20 cellular contexts compared by ENCODE assay signal in the genomic region with DNA sequence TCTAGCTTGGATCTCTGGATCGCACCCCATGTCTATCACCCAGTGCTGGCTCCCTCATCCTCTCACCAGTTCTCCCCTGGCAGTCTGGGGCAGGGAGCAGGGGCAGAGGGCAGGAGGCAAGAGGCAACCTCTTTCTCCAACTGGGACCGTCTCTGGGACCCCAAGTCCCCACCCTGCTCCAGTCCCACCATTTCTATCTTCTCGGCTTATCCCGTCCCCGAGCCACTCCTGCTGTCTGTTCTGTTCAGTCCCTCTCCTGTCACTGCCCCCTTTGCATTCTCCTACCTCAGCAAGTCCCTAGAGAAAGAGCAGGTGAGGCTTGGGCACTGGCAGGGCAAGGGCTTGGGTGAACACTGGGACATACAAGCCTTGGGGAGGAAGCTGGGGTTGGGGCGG. TPM values are rescaled to one million over a fixed set of nuclear protein-coding genes. Genes with fewer than 3 reads are reported as not detected.
DNase-seq lines count a peak whose midpoint lies in the region; ATAC-seq and TF ChIP-seq lines count a peak whose summit lies in the region.
"Had no signal": no experiment of that assay in that cellular context is flagged by ENCODE, and none has a peak within 500 bp of the region (broad histone marks: within the 10 kb centered on the region; RNA-seq: fewer than 3 reads in every experiment).

No MANE protein-coding gene starts in this region.

- no peak for ATAC-seq in central memory CD8-positive, alpha-beta T cell (replicated peaks; ENCODE audit: extremely low read depth, poor library complexity, severe bottlenecking)
- ATAC-seq in thoracic aorta (ENCODE audit: insufficient number of reproducible peaks, low FRiP score, low read depth) (no peak), GM18867 (IDR thresholded peaks at IDR 0.05; ENCODE audit: unreplicated experiment) (no peak), GM19035 (IDR thresholded peaks at IDR 0.05; ENCODE audit: unreplicated experiment) (no peak)

- H3K27ac ChIP-seq in H9 (ENCODE audit: insufficient read length, low read depth, low read length) (no peak overlapping the region), muscle layer of duodenum (ENCODE audit: low read length) (peak overlapping the region; percentile 71), thoracic aorta (peak overlapping the region; percentile 67 to 84)
- H3K27ac ChIP-seq: pancreas, WERI-Rb-1 had no signal

- WGBS in H9 (ENCODE audit: extremely low coverage, insufficient read length, low lambda C conversion rate): no CpG with 5 or more reads among the region's 6 CpGs

- peak overlapping the region; percentile 40; the same call in 1 of the 2 replicates for H3K14ac ChIP-seq in H9 (ENCODE audit: insufficient read depth, low read length)

- no peaks in the 10 kb centered on the region for H3K9me3 Mint-ChIP-seq in H9
- H3K9me3 Mint-ChIP-seq in central memory CD8-positive, alpha-beta T cell: no peaks in the 10 kb centered on the region
- H3K9me3 Mint-ChIP-seq: activated CD4-positive, alpha-beta memory T cell treated with anti-CD3 and anti-CD28 coated beads, Interleukin-2, amount 10 ng/mL, durations not matched to agents 7 days and 5 days; activated T-cell treated with anti-CD3 and anti-CD28 coated beads, Interleukin-2, amount 50 U/mL, for 4 hours; brain; stimulated activated memory B cell treated with anti-CD40 and anti-IgM and Interleukin-4, amounts not matched to agents 10 μg/mL and 1 μg/mL and 100 μg/mL, for 72 hours; T-cell had no signal

- H3K4me2 ChIP-seq in H9 (ENCODE audit: insufficient read depth, insufficient read length, low read length): no peak overlapping the region

- DNase-seq in H9 (no peak), thoracic aorta (ENCODE audit: low spot score) (no peak), hepatic stellate cell (ENCODE audit: low spot score) (no peak)
- no peak for DNase-seq in central memory CD8-positive, alpha-beta T cell (ENCODE audit: low spot score in 2 of 2)
- DNase-seq: activated CD4-positive, alpha-beta memory T cell treated with anti-CD3 and anti-CD28 coated beads, Interleukin-2, amount 10 ng/mL, durations not matched to agents 7 days and 5 days; activated T-cell treated with anti-CD3 and anti-CD28 coated beads, Interleukin-2, amount 50 U/mL, for 4 hours; AML-193; hippocampal formation; MM.1S; NCI-H187 treated with DMSO at 0.1 percent for 48 hours; NCI-H446; WERI-Rb-1 had no signal

- H2BK12ac ChIP-seq in H9 (ENCODE audit: insufficient read length, low read depth, low read length): no peak overlapping the region

- no peaks in the 10 kb centered on the region for H3K79me1 ChIP-seq in H9 (ENCODE audit: insufficient read depth, low read depth, low read length, poor library complexity, severe bottlenecking)

- H4K5ac ChIP-seq in H9 (ENCODE audit: insufficient read length, low read depth, low read length): no peak overlapping the region

- H4K8ac ChIP-seq in H9 (replicated peaks; ENCODE audit: insufficient read length, low read depth, low read length): no peak overlapping the region

- H3K4me1 ChIP-seq in H9 (ENCODE audit: insufficient read depth, low read length) (no peaks in the 10 kb centered on the region; the same call in 1 of the 2 replicates), muscle layer of duodenum (ENCODE audit: control insufficient read depth in 1 of 2, insufficient read depth in 2 of 2, low read length in 2 of 2) (peaks cover 14 to 47% of the 10 kb centered on the region in 2 donors), thoracic aorta (ENCODE audit: control insufficient read depth in 1 of 2, low read depth in 2 of 2) (peaks cover 41 to 97% of the 10 kb centered on the region in 2 donors)

- H3K9me3 ChIP-seq in H9 (ENCODE audit: control insufficient read depth, low read depth, low read length) (no peaks in the 10 kb centered on the region), muscle layer of duodenum (ENCODE audit: control insufficient read depth in 1 of 2, low read length in 2 of 2) (no peaks in the 10 kb centered on the region), thoracic aorta (no peaks in the 10 kb centered on the region)
- H3K9me3 ChIP-seq: pancreas had no signal

- H3K18ac ChIP-seq in H9 (ENCODE audit: insufficient read length, low read depth, low read length): no peak overlapping the region

- H3K4me1 Mint-ChIP-seq in H9: peaks cover 20 to 24% of the 10 kb centered on the region in 2 experiments
- peaks cover 35% of the 10 kb centered on the region for H3K4me1 Mint-ChIP-seq in central memory CD8-positive, alpha-beta T cell
- H3K4me1 Mint-ChIP-seq: activated CD4-positive, alpha-beta memory T cell treated with anti-CD3 and anti-CD28 coated beads, Interleukin-2, amount 10 ng/mL, durations not matched to agents 7 days and 5 days had no signal

- no peaks in the 10 kb centered on the region for H3K23me2 ChIP-seq in H9 (ENCODE audit: insufficient read length, low read depth, low read length, poor library complexity, severe bottlenecking)

- H4K20me1 ChIP-seq in H9 (ENCODE audit: control insufficient read depth, insufficient read depth, insufficient read length): no peaks in the 10 kb centered on the region

- peaks cover 38% of the 10 kb centered on the region for H3K27me3 Mint-ChIP-seq in H9 (ENCODE audit: low read depth)
- H3K27me3 Mint-ChIP-seq in central memory CD8-positive, alpha-beta T cell: peaks cover 45% of the 10 kb centered on the region

- H2BK120ac ChIP-seq in H9 (ENCODE audit: low read depth, low read length, poor library complexity, severe bottlenecking): no peak overlapping the region

- no peak overlapping the region for H3K23ac ChIP-seq in H9 (ENCODE audit: insufficient read length, low read depth, low read length)

- no peak overlapping the region for H2AK5ac ChIP-seq in H9 (ENCODE audit: insufficient read length, low read length)

- H3K27ac Mint-ChIP-seq in H9: peak overlapping the region in 1 of 3 experiments; percentile 90; a peak in 2 of 7 replicates
- peak overlapping the region; percentile 50 for H3K27ac Mint-ChIP-seq in central memory CD8-positive, alpha-beta T cell (ENCODE audit: low read depth)
- H3K27ac Mint-ChIP-seq: activated CD4-positive, alpha-beta memory T cell treated with anti-CD3 and anti-CD28 coated beads, Interleukin-2, amount 10 ng/mL, durations not matched to agents 7 days and 5 days; stimulated activated memory B cell treated with anti-CD40 and anti-IgM and Interleukin-4, amounts not matched to agents 10 μg/mL and 1 μg/mL and 100 μg/mL, for 72 hours had no signal

- H3K4me3 ChIP-seq in muscle layer of duodenum (ENCODE audit: low read depth in 1 of 2, low read length in 2 of 2): peak overlapping the region; percentile 34 to 68
- H3K4me3 ChIP-seq in thoracic aorta: peak overlapping the region; percentile 71
- H3K4me3 ChIP-seq: pancreas had no signal

- no peak overlapping the region; a peak in 1 of 5 replicates for H3K4me3 Mint-ChIP-seq in H9
- no peak overlapping the region for H3K4me3 Mint-ChIP-seq in central memory CD8-positive, alpha-beta T cell
- H3K4me3 Mint-ChIP-seq: activated CD4-positive, alpha-beta memory T cell treated with anti-CD3 and anti-CD28 coated beads, Interleukin-2, amount 10 ng/mL, durations not matched to agents 7 days and 5 days; activated naive CD8-positive, alpha-beta T cell; activated T-cell treated with anti-CD3 and anti-CD28 coated beads, Interleukin-2, amount 50 U/mL, for 4 hours; stimulated activated memory B cell treated with anti-CD40 and anti-IgM and Interleukin-4, amounts not matched to agents 10 μg/mL and 1 μg/mL and 100 μg/mL, for 72 hours had no signal

- H2BK20ac ChIP-seq in H9 (ENCODE audit: low read depth, low read length, poor library complexity, severe bottlenecking): no peak overlapping the region

- H3K36me3 Mint-ChIP-seq in H9 (ENCODE audit: insufficient read depth in 1 of 3, low read depth in 3 of 3): peaks cover 2 to 3% (median 2%) of the 10 kb centered on the region in 3 experiments; a peak in 3 of 7 replicates
- H3K36me3 Mint-ChIP-seq in central memory CD8-positive, alpha-beta T cell (ENCODE audit: insufficient read depth): peaks cover 1% of the 10 kb centered on the region
- H3K36me3 Mint-ChIP-seq: activated naive CD8-positive, alpha-beta T cell had no signal

- H2BK5ac ChIP-seq in H9 (ENCODE audit: insufficient read length, low read length): no peak overlapping the region

- H3K79me2 ChIP-seq in H9 (ENCODE audit: insufficient read depth, low read length): no peaks in the 10 kb centered on the region

- H3T11ph ChIP-seq in H9 (ENCODE audit: low read length): no peak overlapping the region

- H2BK15ac ChIP-seq in H9 (ENCODE audit: low read depth, low read length): no peak overlapping the region

- H4K91ac ChIP-seq in H9 (ENCODE audit: insufficient read length, low read depth, low read length): no peak overlapping the region

- TF ChIP-seq CTCF in H9 (conservative IDR thresholded peaks at IDR 0.05) (no peak), thoracic aorta (IDR thresholded peaks at IDR 0.05) (no peak)

- H3K36me3 ChIP-seq in muscle layer of duodenum (ENCODE audit: control insufficient read depth in 1 of 2, insufficient read depth in 2 of 2, low read length in 2 of 2) (no peaks in the 10 kb centered on the region), thoracic aorta (no peaks in the 10 kb centered on the region)
- H3K36me3 ChIP-seq: pancreas had no signal

- H3K27me3 ChIP-seq in H9 (ENCODE audit: insufficient read depth, low read length) (no peaks in the 10 kb centered on the region; the same call in 1 of the 2 replicates), muscle layer of duodenum (ENCODE audit: low read depth, low read length) (no peaks in the 10 kb centered on the region), thoracic aorta (replicated peaks; ENCODE audit: insufficient read depth) (no peaks in the 10 kb centered on the region)
- H3K27me3 ChIP-seq: pancreas had no signal

- no peak overlapping the region for H3K9ac ChIP-seq in H9 (ENCODE audit: extremely low read depth, insufficient read length, low read length)

- H3K56ac ChIP-seq in H9 (ENCODE audit: insufficient read length, low read depth, low read length): no peak overlapping the region

- no peak overlapping the region for H3K4ac ChIP-seq in H9 (ENCODE audit: low read depth, low read length)

- H2AFZ ChIP-seq in H9 (ENCODE audit: low read length): no peak overlapping the region

RNA-seq across cellular contexts. Expression of gene TNXB, which starts 0.6 kb away (rescaled TPM):
- total RNA-seq in H9 (2021) (5.0 and 5.2 TPM in 2 replicates), thoracic aorta (100 to 1,000 TPM; 194 to 210 TPM)

RNA-seq across cellular contexts. Expression of gene ATF6B, which starts 18.3 kb away (rescaled TPM):
- total RNA-seq in H9 (2021) (44.0 and 45.3 TPM in 2 replicates), thoracic aorta (10 to 100 TPM; 38.2 to 60.9 TPM)

RNA-seq across cellular contexts. Expression of gene FKBPL, which starts 20.3 kb away (rescaled TPM):
- total RNA-seq in H9 (2021) (10.9 and 11.1 TPM in 2 replicates), thoracic aorta (1 to 10 TPM in 1 of 2 donors, under 1 TPM in 1; 0.41 to 3.2 TPM)

RNA-seq across cellular contexts. Expression of gene PRRT1, which starts 42.0 kb away (rescaled TPM):
- 1.8 and 1.9 TPM in 2 replicates for total RNA-seq in H9 (2021)
- 1 to 10 TPM; 3.8 to 6.8 TPM for total RNA-seq in thoracic aorta

RNA-seq across cellular contexts. Expression of gene PPT2, which starts 44.2 kb away (rescaled TPM):
- total RNA-seq in H9 (2021): 43.1 and 46.3 TPM in 2 replicates
- 10 to 100 TPM; 21.8 to 42.0 TPM for total RNA-seq in thoracic aorta

Comparison
In these comparisons a context has a peak if more than half of its experiments do, and no peak if none do; other contexts are left out.
1. RNA of gene TNXB, which starts 0.6 kb away (total RNA-seq): 194 to 210 TPM in thoracic aorta; 5.0 to 5.2 TPM in H9; every median in the first group is over 10 times any median in the second.